Comparison of ENCODE assay signal across 8 cellular contexts in the genomic region with DNA sequence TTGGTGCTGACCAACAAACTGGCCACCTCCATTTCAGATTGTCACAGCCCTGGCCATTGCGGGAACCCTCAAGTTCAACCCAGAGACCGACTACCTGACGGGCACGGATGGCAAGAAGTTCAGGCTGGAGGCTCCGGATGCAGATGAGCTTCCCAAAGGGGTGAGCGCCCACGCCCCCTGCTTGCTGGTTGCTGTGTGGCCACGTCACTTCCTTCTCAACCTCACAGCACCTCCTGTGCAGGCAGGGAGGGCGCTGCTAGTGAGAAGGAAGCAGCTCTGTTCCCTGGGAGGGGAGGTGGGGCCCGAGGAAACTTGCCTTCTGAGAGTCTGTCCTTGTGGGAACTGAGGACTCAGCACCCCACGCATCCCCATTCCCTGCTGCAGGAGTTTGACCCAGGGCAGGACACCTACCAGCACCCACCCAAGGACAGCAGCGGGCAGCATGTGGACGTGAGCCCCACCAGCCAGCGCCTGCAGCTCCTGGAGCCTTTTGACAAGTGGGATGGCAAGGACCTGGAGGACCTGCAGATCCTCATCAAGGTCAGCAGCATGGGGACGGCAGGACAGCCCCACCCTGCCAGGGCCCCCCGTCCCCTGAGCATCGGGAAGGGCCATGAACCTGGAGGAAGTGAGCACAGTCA. TPM values are rescaled to one million over a fixed set of nuclear protein-coding genes. Genes with fewer than 3 reads are reported as not detected.
DNase-seq lines count a peak whose midpoint lies in the region; ATAC-seq, FAIRE-seq and TF ChIP-seq lines count a peak whose summit lies in the region.

No MANE protein-coding gene starts in this region.

- peaks cover 12 to 23% of the 10 kb centered on the region in 2 experiments for H4K20me1 ChIP-seq in H1 (replicated peaks in 1 of 2; ENCODE audit: control insufficient read depth in 1 of 2, insufficient read depth in 2 of 2, low read length in 2 of 2)

- H3K4me1 ChIP-seq in H1 (replicated peaks in 1 of 4; ENCODE audit: control insufficient read depth in 3 of 4, insufficient read depth in 4 of 4, low read length in 3 of 4) = no peaks in the 10 kb centered on the region; a peak in 1 of 7 replicates

- no peak overlapping the region for H2AFZ ChIP-seq in H1 (ENCODE audit: low read length)

- H3K36me3 ChIP-seq in H1 (ENCODE audit: control insufficient read depth in 2 of 4, insufficient read depth in 4 of 4, low read length in 3 of 4) = peaks cover 17 to 39% (median 24%) of the 10 kb centered on the region in 4 experiments

- no peak overlapping the region for H3K27ac ChIP-seq in H1 (ENCODE audit: low read depth, low read length)

- H2AK5ac ChIP-seq in H1 (ENCODE audit: low read depth, low read length) = no peak overlapping the region

- H3K4ac ChIP-seq in H1 (replicated peaks; ENCODE audit: insufficient read length, low read depth, low read length) = no peak overlapping the region

- no peak overlapping the region for H3K14ac ChIP-seq in H1 (ENCODE audit: insufficient read length)

- no peak overlapping the region for H3K4me3 ChIP-seq in H1 (ENCODE audit: extremely low read depth in 1 of 4, insufficient read depth in 2 of 4, low read depth in 3 of 4, low read length in 4 of 4)

- H4K5ac ChIP-seq in H1 (ENCODE audit: insufficient read length, low read depth, low read length) = no peak overlapping the region

- no peak overlapping the region for H3K56ac ChIP-seq in H1 (replicated peaks; ENCODE audit: insufficient read length, low read depth, low read length)

- POLR2A ChIA-PET in H1 (lab: Charles Lee; ENCODE audit: partially characterized antibody) = interaction anchor here (0.6 to 4.0 kb wide), 17 partner anchors 8 to 234 kb away, joined by 3 to 22 read pairs (median 4); a partner anchor contains a TSS

- H2BK120ac ChIP-seq in H1 (replicated peaks; ENCODE audit: low read depth, low read length) = no peak overlapping the region

- peak overlapping the region; percentile 40 for H2BK5ac ChIP-seq in H1 (ENCODE audit: low read depth, low read length)

- CTCF ChIA-PET in H1 (lab: Charles Lee; ENCODE audit: partially characterized antibody) = interaction anchor here (0.6 to 4.8 kb wide), 25 partner anchors 7 to 1312 kb away, joined by 3 to 52 read pairs (median 4); a partner anchor contains a TSS

- TF ChIP-seq POLR2A in H1 (IDR thresholded peaks at IDR 0.05; ENCODE audit: control extremely low read depth in 1 of 2, low read depth in 2 of 2, low read length in 2 of 2) = no peak

- no peak overlapping the region for H3K23ac ChIP-seq in H1 (ENCODE audit: insufficient read length)

- FAIRE-seq in H1 (lab: Jason Lieb, UNC) = no peak

- no peak overlapping the region for H3K9ac ChIP-seq in H1 (replicated peaks in 1 of 4; ENCODE audit: extremely low read depth in 1 of 4, low read depth in 3 of 4, low read length in 3 of 4)

- ATAC-seq in GM21423 (IDR thresholded peaks at IDR 0.05; ENCODE audit: unreplicated experiment) = no peak
- ATAC-seq in GM21825 (IDR thresholded peaks at IDR 0.05; ENCODE audit: unreplicated experiment) = no peak
- no peak for ATAC-seq in HG03439 (IDR thresholded peaks at IDR 0.05; ENCODE audit: unreplicated experiment)

- H3K79me1 ChIP-seq in H1 (ENCODE audit: low read depth, low read length) = no peaks in the 10 kb centered on the region

- H3K9me3 ChIP-seq in H1 (ENCODE audit: insufficient read depth in 2 of 2, low read depth in 1 of 2, low read length in 1 of 2) = no peaks in the 10 kb centered on the region

- no peaks in the 10 kb centered on the region for H3K23me2 ChIP-seq in H1 (ENCODE audit: low read depth, low read length)

- TF ChIP-seq CTCF in GM20000 (IDR thresholded peaks at IDR 0.05; ENCODE audit: extremely low read depth, missing control alignments) (no peak), H1 (IDR thresholded peaks at IDR 0.05; ENCODE audit: control extremely low read depth in 1 of 3, insufficient read depth in 1 of 3, low read depth in 1 of 3, low read length in 3 of 3) (peak; percentile 22 to 49 (median 38); a peak in 3 of 4 replicates)

- DNase-seq in GM20000 (ENCODE audit: low spot score) (peak; percentile 56), H1 (ENCODE audit: low read depth in 1 of 2, low spot score in 2 of 2) (no peak), AML-193 (lab: John Stamatoyannopoulos, UW) (no peak)
- peak; percentile 60 to 67 for DNase-seq in activated CD4-positive, alpha-beta T cell treated with anti-CD3 and anti-CD28 coated beads, Interleukin-2, amount 50 U/mL, for 48 hours
- DNase-seq in stimulated activated CD4-positive, alpha-beta T cell treated with anti-CD3 and anti-CD28 coated beads, Interleukin-1b, Interleukin-23, amount 100 ng/mL, for 4 hours (ENCODE audit: low read depth in 2 of 2) = peak; percentile 51

- no peak overlapping the region for H4K91ac ChIP-seq in H1 (replicated peaks; ENCODE audit: insufficient read length, low read length)

- 92% methylated on average over 17 of the region's 17 CpGs; no CpG with 5 or more reads in 1 of the 2 experiments for WGBS in H1 (ENCODE audit: extremely low coverage in 1 of 2, insufficient coverage in 1 of 2, insufficient read length in 1 of 2, insufficient replicate concordance in 2 of 2, low coverage in 1 of 2, low lambda C conversion rate in 2 of 2, missing lambda C conversion rate in 1 of 2), 2 experiments

- no peak overlapping the region for H2BK15ac ChIP-seq in H1 (ENCODE audit: low read length)

- no peak overlapping the region for H3K4me2 ChIP-seq in H1 (ENCODE audit: insufficient read depth in 1 of 2, low read depth in 2 of 2, low read length in 2 of 2)

- no peak for TF ChIP-seq EP300 in H1 (IDR thresholded peaks at IDR 0.05; ENCODE audit: borderline replicate concordance in 1 of 2, low read depth in 2 of 2, low read length in 2 of 2)

- H4K8ac ChIP-seq in H1 (ENCODE audit: extremely low read depth, insufficient read depth, low read length) = peak overlapping the region; percentile 65; the same call in 1 of the 2 replicates

- H2BK12ac ChIP-seq in H1 (ENCODE audit: low read depth, low read length) = no peak overlapping the region

- no peaks in the 10 kb centered on the region for H3K27me3 ChIP-seq in H1 (replicated peaks in 1 of 4; ENCODE audit: control insufficient read depth in 3 of 4, extremely low read depth in 1 of 4, insufficient read depth in 3 of 4, low read length in 3 of 4)

- H3K18ac ChIP-seq in H1 (ENCODE audit: extremely low read depth, low read length) = no peak overlapping the region

- H2BK20ac ChIP-seq in H1 (ENCODE audit: low read length) = no peak overlapping the region

- H3K79me2 ChIP-seq in H1 (ENCODE audit: control insufficient read depth in 1 of 2, insufficient read depth in 2 of 2, low read length in 2 of 2) = no peaks in the 10 kb centered on the region

- TF ChIP-seq RAD21 in H1 (IDR thresholded peaks at IDR 0.05 in 1 of 2, conservative IDR thresholded peaks at IDR 0.05 in 1 of 2; ENCODE audit: low read depth in 2 of 2, low read length in 2 of 2) = peak; percentile 2 to 32; a peak in 1 of 4 replicates

TF ChIP-seq in H1, 55 proteins besides CTCF, POLR2A, EP300 and RAD21 (continues in another document):
- TF ChIP-seq RXRA (IDR thresholded peaks at IDR 0.05; ENCODE audit: insufficient read depth, low read depth, low read length) = no peak
- TF ChIP-seq SP2 (IDR thresholded peaks at IDR 0.05; ENCODE audit: low read length) = no peak
- no peak for TF ChIP-seq EGR1 (IDR thresholded peaks at IDR 0.05; ENCODE audit: borderline replicate concordance, low read depth, low read length)

RNA-seq across cellular contexts. Expression of a gene that starts 19.3 kb away (rescaled TPM):
- 34.5 and 39.2 TPM in 2 replicates for total RNA-seq in H1 (2021; fragmentation: NEBNext Ultra II Directional; extraction: Animal tissue kit (Norgen Biotek cat#: 25700))
- 29.7 and 34.0 TPM in 2 replicates for polyA plus RNA-seq in H1 (2011; rRNA removed)
- polyA plus RNA-seq in H1 (2011; cell fraction: cytosol; rRNA removed) = 31.1 TPM
- polyA plus RNA-seq in H1 (2011; cell fraction: nucleus; rRNA removed) = 26.9 TPM
- polyA plus RNA-seq in H1 (2012, experiment 1 of 2) = 25.7 to 32.5 TPM (median 29.8 TPM) in 4 replicates
- polyA plus RNA-seq in H1 (2012, experiment 2 of 2) = 20.3 TPM
- polyA plus RNA-seq in H1 (2013, experiment 1 of 2) = 15.7 TPM
- polyA plus RNA-seq in H1 (2013, experiment 2 of 2) = 16.1 TPM
- polyA minus RNA-seq in H1 (2011; rRNA and poly(A)+ RNA removed) = 36.6 and 42.9 TPM in 2 replicates
- 14.5 TPM for polyA minus RNA-seq in H1 (2011; cell fraction: cytosol; rRNA and poly(A)+ RNA removed)
- 24.5 TPM for polyA minus RNA-seq in H1 (2011; cell fraction: nucleus; rRNA and poly(A)+ RNA removed)

RNA-seq across cellular contexts. Expression of a gene that starts 35.9 kb away (rescaled TPM):
- 2.3 and 2.6 TPM in 2 replicates for total RNA-seq in H1 (2021; fragmentation: NEBNext Ultra II Directional; extraction: Animal tissue kit (Norgen Biotek cat#: 25700))
- 2.0 and 3.2 TPM in 2 replicates for polyA plus RNA-seq in H1 (2011; rRNA removed)
- polyA plus RNA-seq in H1 (2011; cell fraction: cytosol; rRNA removed) = 2.0 TPM
- 7.0 TPM for polyA plus RNA-seq in H1 (2011; cell fraction: nucleus; rRNA removed)
- polyA plus RNA-seq in H1 (2012, experiment 1 of 2) = 0.91 to 2.2 TPM (median 2.0 TPM) in 4 replicates
- 1.6 TPM for polyA plus RNA-seq in H1 (2012, experiment 2 of 2)
- polyA plus RNA-seq in H1 (2013, experiment 1 of 2) = 2.2 TPM
- 1.9 TPM for polyA plus RNA-seq in H1 (2013, experiment 2 of 2)
- 0.56 and 0.88 TPM in 2 replicates for polyA minus RNA-seq in H1 (2011; rRNA and poly(A)+ RNA removed)
- 0.66 TPM for polyA minus RNA-seq in H1 (2011; cell fraction: cytosol; rRNA and poly(A)+ RNA removed)
- 1.4 TPM for polyA minus RNA-seq in H1 (2011; cell fraction: nucleus; rRNA and poly(A)+ RNA removed)

RNA-seq across cellular contexts. Expression of a gene that starts 56.0 kb away (rescaled TPM):
- total RNA-seq in H1 (2021; fragmentation: NEBNext Ultra II Directional; extraction: Animal tissue kit (Norgen Biotek cat#: 25700)) = 72.4 and 75.4 TPM in 2 replicates
- polyA plus RNA-seq in H1 (2011; rRNA removed) = 52.8 and 74.1 TPM in 2 replicates
- polyA plus RNA-seq in H1 (2011; cell fraction: cytosol; rRNA removed) = 36.2 TPM
- 102 TPM for polyA plus RNA-seq in H1 (2011; cell fraction: nucleus; rRNA removed)
- polyA plus RNA-seq in H1 (2012, experiment 1 of 2) = 54.7 to 79.7 TPM (median 75.7 TPM) in 4 replicates
- polyA plus RNA-seq in H1 (2012, experiment 2 of 2) = 75.0 TPM
- polyA plus RNA-seq in H1 (2013, experiment 1 of 2) = 62.2 TPM
- 53.8 TPM for polyA plus RNA-seq in H1 (2013, experiment 2 of 2)
- polyA minus RNA-seq in H1 (2011; rRNA and poly(A)+ RNA removed) = 33.8 and 43.9 TPM in 2 replicates
- polyA minus RNA-seq in H1 (2011; cell fraction: cytosol; rRNA and poly(A)+ RNA removed) = 27.0 TPM
- 42.1 TPM for polyA minus RNA-seq in H1 (2011; cell fraction: nucleus; rRNA and poly(A)+ RNA removed)

RNA-seq across cellular contexts. Expression of a gene that starts 56.4 kb away (rescaled TPM):
- total RNA-seq in H1 (2021; fragmentation: NEBNext Ultra II Directional; extraction: Animal tissue kit (Norgen Biotek cat#: 25700)) = 109 and 135 TPM in 2 replicates
- 96.7 and 119 TPM in 2 replicates for polyA plus RNA-seq in H1 (2011; rRNA removed)
- 134 TPM for polyA plus RNA-seq in H1 (2011; cell fraction: cytosol; rRNA removed)
- 46.8 TPM for polyA plus RNA-seq in H1 (2011; cell fraction: nucleus; rRNA removed)
- 104 to 127 TPM (median 122 TPM) in 4 replicates for polyA plus RNA-seq in H1 (2012, experiment 1 of 2)
- 152 TPM for polyA plus RNA-seq in H1 (2012, experiment 2 of 2)
- polyA plus RNA-seq in H1 (2013, experiment 1 of 2) = 72.0 TPM
- 66.9 TPM for polyA plus RNA-seq in H1 (2013, experiment 2 of 2)
- 48.6 and 53.7 TPM in 2 replicates for polyA minus RNA-seq in H1 (2011; rRNA and poly(A)+ RNA removed)
- 24.6 TPM for polyA minus RNA-seq in H1 (2011; cell fraction: cytosol; rRNA and poly(A)+ RNA removed)
- 29.1 TPM for polyA minus RNA-seq in H1 (2011; cell fraction: nucleus; rRNA and poly(A)+ RNA removed)

Comparison
In these comparisons a context has a peak if more than half of its experiments do, and no peak if none do; other contexts are left out.
1. DNase-seq: peak in GM20000 (single experiment), activated CD4-positive, alpha-beta T cell treated with anti-CD3 and anti-CD28 coated beads, Interleukin-2, amount 50 U/mL, for 48 hours (2 of 2) and stimulated activated CD4-positive, alpha-beta T cell treated with anti-CD3 and anti-CD28 coated beads, Interleukin-1b, Interleukin-23, amount 100 ng/mL, for 4 hours (2 of 2); none in H1 (0 of 2) and AML-193 (0 of 2).